ENCODE assay signal across 8 cellular contexts in genomic region chr15:37135225-37135624, GRCh38. TPM values are rescaled to one million over a fixed set of nuclear protein-coding genes. Genes with fewer than 3 reads are reported as not detected.
DNase-seq lines count a peak whose midpoint lies in the region; ATAC-seq and TF ChIP-seq lines count a peak whose summit lies in the region.

No MANE protein-coding gene starts in this region.

- no peaks in the 10 kb centered on the region for H3K27me3 ChIP-seq in Karpas-422 (ENCODE audit: low read length)

- peak; percentile 77 for DNase-seq in Karpas-422
- DNase-seq in choroid plexus epithelial cell (ENCODE audit: low read depth), result peak; percentile 30
- DNase-seq in central memory CD4-positive, alpha-beta T cell, result no peak
- no peak for DNase-seq in sciatic nerve (ENCODE audit: low spot score)
- no peak for DNase-seq in stimulated activated naive CD4-positive, alpha-beta T cell treated with Interleukin-2 at 50 U/mL for 16 hours (lab: John Stamatoyannopoulos, UW)
- no peak for DNase-seq in SIG-M5 (lab: John Stamatoyannopoulos, UW)

- no peaks in the 10 kb centered on the region for H4K20me1 ChIP-seq in Karpas-422 (ENCODE audit: insufficient read depth, low read depth, low read length)

- no peaks in the 10 kb centered on the region for H3K36me3 ChIP-seq in Karpas-422 (ENCODE audit: insufficient read depth, low read length)

- no peak overlapping the region for H3K27ac ChIP-seq in C4-2B
- H3K27ac ChIP-seq in Karpas-422 (ENCODE audit: low read length), result no peak overlapping the region

- H3K4me1 ChIP-seq in Karpas-422 (ENCODE audit: low read length), result no peaks in the 10 kb centered on the region

- ATAC-seq in GM19395 (IDR thresholded peaks at IDR 0.05; ENCODE audit: unreplicated experiment) (peak; percentile 80), sciatic nerve (no peak)

- no peak overlapping the region for H3K9ac ChIP-seq in Karpas-422 (ENCODE audit: low read length)

- no peak overlapping the region for H2AFZ ChIP-seq in Karpas-422 (ENCODE audit: low read length)

- no peaks in the 10 kb centered on the region for H3K79me2 ChIP-seq in Karpas-422 (ENCODE audit: low read length)

- no peaks in the 10 kb centered on the region for H3K9me2 ChIP-seq in Karpas-422 (replicated peaks; ENCODE audit: insufficient read depth, low read length)

- no peaks in the 10 kb centered on the region for H3K9me3 ChIP-seq in Karpas-422 (ENCODE audit: low read length)

- TF ChIP-seq CTCF in C4-2B (conservative IDR thresholded peaks at IDR 0.05) (peak; percentile 34; the same call in 1 of the 2 replicates), choroid plexus epithelial cell (conservative IDR thresholded peaks at IDR 0.05; ENCODE audit: low read depth, low read length) (peak; percentile 49)

- no peak overlapping the region for H3K4me2 ChIP-seq in Karpas-422 (ENCODE audit: low read depth, low read length, poor library complexity, severe bottlenecking)

- no peak overlapping the region for H3K4me3 ChIP-seq in Karpas-422 (ENCODE audit: low read length)
- H3K4me3 ChIP-seq in choroid plexus epithelial cell (ENCODE audit: low read depth, low read length), result no peak overlapping the region

- intact Hi-C loops in sciatic nerve (cut with DNase I), result loop anchor here (10.0 kb wide), 1 partner anchor 250 kb away; no protein-coding TSS in a partner anchor

RNA-seq across cellular contexts. Expression of gene MEIS2, which starts 34.9 kb away (rescaled TPM):
- 55.7 and 68.2 TPM in 2 replicates for total RNA-seq in Karpas-422 (2014; rRNA removed; shearing (Covaris generic); ENCODE audit: low replicate concordance)
- 22.0 TPM for total RNA-seq in sciatic nerve

Comparison
In these comparisons a context has a peak if more than half of its experiments do, and no peak if none do; other contexts are left out.
1. DNase-seq: peak in Karpas-422 (single experiment) and choroid plexus epithelial cell (single experiment); none in central memory CD4-positive, alpha-beta T cell (single experiment), sciatic nerve (single experiment), stimulated activated naive CD4-positive, alpha-beta T cell treated with Interleukin-2 at 50 U/mL for 16 hours (single experiment) and SIG-M5 (single experiment).